Comparison of ENCODE assay signal across 9 cellular contexts in the genomic region with DNA sequence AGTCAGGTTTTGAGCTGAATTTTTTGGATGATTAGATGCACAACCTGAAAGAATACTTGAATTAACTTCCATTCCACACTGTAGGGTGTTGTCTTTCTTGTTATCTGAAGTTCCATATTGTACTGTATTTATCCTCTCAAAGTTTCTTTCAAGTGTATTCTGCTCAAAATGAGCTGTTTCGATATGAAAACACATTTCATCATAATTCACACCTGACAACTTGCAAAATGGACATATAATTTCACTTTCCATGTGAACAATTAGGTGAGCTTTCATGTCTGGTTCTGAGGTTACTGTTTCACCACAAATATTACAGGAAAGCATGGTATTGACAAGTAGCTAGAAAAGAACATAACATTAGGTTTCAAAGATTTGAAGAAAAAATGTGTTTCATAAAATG. TPM values are rescaled to one million over a fixed set of nuclear protein-coding genes. Genes with fewer than 3 reads are reported as not detected.
DNase-seq lines count a peak whose midpoint lies in the region; ATAC-seq and TF ChIP-seq lines count a peak whose summit lies in the region.
"Had no signal": no experiment of that assay in that cellular context is flagged by ENCODE, and none has a peak within 500 bp of the region (broad histone marks: within the 10 kb centered on the region; RNA-seq: fewer than 3 reads in every experiment).

No MANE protein-coding gene starts in this region.

- H3K9me3 ChIP-seq in A673 (ENCODE audit: low read depth, low read length, poor library complexity, severe bottlenecking): no peaks in the 10 kb centered on the region

- H3K9me3 Mint-ChIP-seq in activated naive CD8-positive, alpha-beta T cell treated with anti-CD3 and anti-CD28 coated beads for 36 hours: no peaks in the 10 kb centered on the region

- DNase-seq in A673 (ENCODE audit: low spot score): no peak
- no peak for DNase-seq in activated naive CD8-positive, alpha-beta T cell treated with anti-CD3 and anti-CD28 coated beads for 36 hours
- DNase-seq in KG1 (lab: John Stamatoyannopoulos, UW): no peak
- DNase-seq in putamen (ENCODE audit: low spot score): no peak
- DNase-seq in H4 (ENCODE audit: low spot score): no peak
- no peak for DNase-seq in DMS53 (lab: John Stamatoyannopoulos, UW)
- DNase-seq: stimulated activated CD4-positive, alpha-beta T cell treated with anti-CD3 and anti-CD28 coated beads, Interleukin-1b, Interleukin-23, amount 100 ng/mL, for 48 hours had no signal

- no peaks in the 10 kb centered on the region for H3K36me3 ChIP-seq in A673 (ENCODE audit: insufficient read depth, low read length, poor library complexity, severe bottlenecking)

- peak overlapping the region; percentile 71 for H3K27ac Mint-ChIP-seq in activated naive CD8-positive, alpha-beta T cell treated with anti-CD3 and anti-CD28 coated beads for 36 hours

- no peak for TF ChIP-seq CTCF in A673 (conservative IDR thresholded peaks at IDR 0.05; ENCODE audit: low read depth, low read length)

- H3K36me3 Mint-ChIP-seq in activated naive CD8-positive, alpha-beta T cell treated with anti-CD3 and anti-CD28 coated beads for 36 hours: peaks cover 33% of the 10 kb centered on the region

- H3K4me1 Mint-ChIP-seq in activated naive CD8-positive, alpha-beta T cell treated with anti-CD3 and anti-CD28 coated beads for 36 hours: peaks cover 38% of the 10 kb centered on the region

- H3K27me3 Mint-ChIP-seq in activated naive CD8-positive, alpha-beta T cell treated with anti-CD3 and anti-CD28 coated beads for 36 hours: no peaks in the 10 kb centered on the region

- ATAC-seq in GM19043 (IDR thresholded peaks at IDR 0.05; ENCODE audit: low read depth, unreplicated experiment) (peak; percentile 37), HG03159 (IDR thresholded peaks at IDR 0.05; ENCODE audit: unreplicated experiment) (peak; percentile 38)

- H3K4me3 Mint-ChIP-seq in activated naive CD8-positive, alpha-beta T cell treated with anti-CD3 and anti-CD28 coated beads for 36 hours: peak overlapping the region; percentile 63

- CTCF ChIA-PET in A673 (lab: Charles Lee): no interaction called here

- no TSS peak for BruUV-seq in A673 (replicated peaks; lab: Mats Ljungman, UMichigan)

- intact Hi-C loops in A673 (cut with micrococcal nuclease; ENCODE audit: unreplicated experiment): no loop called here

- POLR2A ChIA-PET in A673 (lab: Charles Lee; ENCODE audit: low non-redundant PET): no interaction called here

- H3K27ac ChIP-seq in A673 (ENCODE audit: low read depth, low read length, poor library complexity, severe bottlenecking): no peak overlapping the region

- H3K4me3 ChIP-seq in A673 (ENCODE audit: low read depth, low read length, poor library complexity, severe bottlenecking): peak overlapping the region; percentile 5

- H3K4me1 ChIP-seq in A673 (ENCODE audit: insufficient read depth, low read length, poor library complexity, severe bottlenecking): peaks cover 21% of the 10 kb centered on the region

- H3K27me3 ChIP-seq in A673 (replicated peaks; ENCODE audit: insufficient read depth, low read depth, low read length, poor library complexity): no peaks in the 10 kb centered on the region

RNA-seq across cellular contexts. Expression of a gene that starts 1.7 kb away (rescaled TPM):
- 18.2 and 19.0 TPM in 2 replicates for total RNA-seq in A673 (2021)
- 10 to 100 TPM; 22.4 to 24.5 TPM for total RNA-seq in activated naive CD8-positive, alpha-beta T cell treated with anti-CD3 and anti-CD28 coated beads for 36 hours
- total RNA-seq in H4 (2014; rRNA removed; shearing (Covaris generic)): 9.9 and 10.7 TPM in 2 replicates

RNA-seq across cellular contexts. Expression of a gene that starts 14.1 kb away (rescaled TPM):
- total RNA-seq in A673 (2021): 17.3 and 19.4 TPM in 2 replicates
- total RNA-seq in activated naive CD8-positive, alpha-beta T cell treated with anti-CD3 and anti-CD28 coated beads for 36 hours: 10 to 100 TPM in 1 of 2 experiments, 1 to 10 TPM in 1; 9.0 to 11.5 TPM
- 2.6 and 3.4 TPM in 2 replicates for total RNA-seq in H4 (2014; rRNA removed; shearing (Covaris generic))

RNA-seq across cellular contexts. Expression of a gene that starts 50.6 kb away (rescaled TPM):
- 0.24 and 0.26 TPM in 2 replicates for total RNA-seq in A673 (2021)
- under 1 TPM; 0.23 to 0.44 TPM for total RNA-seq in activated naive CD8-positive, alpha-beta T cell treated with anti-CD3 and anti-CD28 coated beads for 36 hours
- 0.06 and 0.27 TPM in 2 replicates for total RNA-seq in H4 (2014; rRNA removed; shearing (Covaris generic))
